In the genomic region with DNA sequence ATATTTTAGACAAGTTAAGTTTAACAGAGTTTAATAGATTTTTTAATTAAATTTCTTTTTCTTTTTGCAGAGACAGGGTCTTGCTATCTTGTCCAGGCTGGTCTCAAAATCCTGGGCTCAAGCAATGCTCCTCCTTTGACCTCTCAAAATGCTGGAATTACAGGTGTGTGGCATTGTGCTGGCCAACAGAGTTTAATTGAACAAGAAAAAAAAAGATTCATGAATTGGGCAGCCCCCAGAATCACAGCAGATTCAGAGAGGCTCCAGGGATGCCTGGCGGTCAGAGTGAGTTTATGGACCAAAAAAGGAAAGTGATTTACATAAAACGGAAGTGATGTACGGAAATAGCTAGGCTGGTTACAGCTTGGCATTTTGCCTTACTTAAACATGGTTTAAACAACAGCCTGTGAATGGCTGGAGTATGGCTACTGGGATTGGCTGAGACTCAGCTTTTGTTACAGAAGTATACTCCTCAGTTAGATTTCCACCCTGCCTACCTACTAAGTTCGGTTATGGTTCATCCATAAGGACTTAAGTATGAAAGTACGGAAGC, we compare ENCODE assay signal across 2 cellular contexts.
TF ChIP-seq lines count a peak whose summit lies in the region.

No MANE protein-coding gene starts in this region.

TF ChIP-seq in HEK293, 187 proteins besides CTCF, POLR2A, EP300 and RAD21:
- TF ChIP-seq ZNF654 (tag by site-specific recombination; IDR thresholded peaks at IDR 0.05; ENCODE audit: low read depth), result no peak
- TF ChIP-seq, protein P1, sequence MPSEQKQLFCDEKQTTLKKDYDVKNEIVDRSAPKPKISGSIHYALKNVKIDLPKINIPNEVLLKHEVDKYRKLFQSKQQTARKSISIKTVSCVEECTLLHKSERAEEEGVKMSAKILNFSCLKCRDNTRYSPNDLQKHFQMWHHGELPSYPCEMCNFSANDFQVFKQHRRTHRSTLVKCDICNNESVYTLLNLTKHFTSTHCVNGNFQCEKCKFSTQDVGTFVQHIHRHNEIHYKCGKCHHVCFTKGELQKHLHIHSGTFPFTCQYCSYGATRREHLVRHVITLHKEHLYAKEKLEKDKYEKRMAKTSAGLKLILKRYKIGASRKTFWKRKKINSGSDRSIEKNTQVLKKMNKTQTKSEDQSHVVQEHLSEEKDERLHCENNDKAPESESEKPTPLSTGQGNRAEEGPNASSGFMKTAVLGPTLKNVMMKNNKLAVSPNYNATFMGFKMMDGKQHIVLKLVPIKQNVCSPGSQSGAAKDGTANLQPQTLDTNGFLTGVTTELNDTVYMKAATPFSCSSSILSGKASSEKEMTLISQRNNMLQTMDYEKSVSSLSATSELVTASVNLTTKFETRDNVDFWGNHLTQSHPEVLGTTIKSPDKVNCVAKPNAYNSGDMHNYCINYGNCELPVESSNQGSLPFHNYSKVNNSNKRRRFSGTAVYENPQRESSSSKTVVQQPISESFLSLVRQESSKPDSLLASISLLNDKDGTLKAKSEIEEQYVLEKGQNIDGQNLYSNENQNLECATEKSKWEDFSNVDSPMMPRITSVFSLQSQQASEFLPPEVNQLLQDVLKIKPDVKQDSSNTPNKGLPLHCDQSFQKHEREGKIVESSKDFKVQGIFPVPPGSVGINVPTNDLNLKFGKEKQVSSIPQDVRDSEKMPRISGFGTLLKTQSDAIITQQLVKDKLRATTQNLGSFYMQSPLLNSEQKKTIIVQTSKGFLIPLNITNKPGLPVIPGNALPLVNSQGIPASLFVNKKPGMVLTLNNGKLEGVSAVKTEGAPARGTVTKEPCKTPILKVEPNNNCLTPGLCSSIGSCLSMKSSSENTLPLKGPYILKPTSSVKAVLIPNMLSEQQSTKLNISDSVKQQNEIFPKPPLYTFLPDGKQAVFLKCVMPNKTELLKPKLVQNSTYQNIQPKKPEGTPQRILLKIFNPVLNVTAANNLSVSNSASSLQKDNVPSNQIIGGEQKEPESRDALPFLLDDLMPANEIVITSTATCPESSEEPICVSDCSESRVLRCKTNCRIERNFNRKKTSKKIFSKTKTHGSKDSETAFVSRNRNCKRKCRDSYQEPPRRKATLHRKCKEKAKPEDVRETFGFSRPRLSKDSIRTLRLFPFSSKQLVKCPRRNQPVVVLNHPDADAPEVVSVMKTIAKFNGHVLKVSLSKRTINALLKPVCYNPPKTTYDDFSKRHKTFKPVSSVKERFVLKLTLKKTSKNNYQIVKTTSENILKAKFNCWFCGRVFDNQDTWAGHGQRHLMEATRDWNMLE (tag by site-specific recombination; conservative IDR thresholded peaks at IDR 0.05; ENCODE audit: low read depth), result no peak
- peak; percentile 79 for TF ChIP-seq ZNF549 (tag by site-specific recombination; IDR thresholded peaks at IDR 0.05)

TF ChIP-seq in GM12878, 131 proteins besides CTCF, POLR2A, EP300 and RAD21:
- no peak for TF ChIP-seq NFYA (IDR thresholded peaks at IDR 0.05; ENCODE audit: borderline replicate concordance, low read depth, low read length)
- TF ChIP-seq EZH2 (IDR thresholded peaks at IDR 0.05; ENCODE audit: borderline replicate concordance, control insufficient read depth, low read depth, low read length), result no peak
- no peak for TF ChIP-seq MEF2A (IDR thresholded peaks at IDR 0.05; ENCODE audit: insufficient read depth, low read depth, low read length)
- TF ChIP-seq POLR2AphosphoS5 (IDR thresholded peaks at IDR 0.05; ENCODE audit: low read length), result no peak
- TF ChIP-seq JUNB (IDR thresholded peaks at IDR 0.05), result no peak
- TF ChIP-seq, protein P2, sequence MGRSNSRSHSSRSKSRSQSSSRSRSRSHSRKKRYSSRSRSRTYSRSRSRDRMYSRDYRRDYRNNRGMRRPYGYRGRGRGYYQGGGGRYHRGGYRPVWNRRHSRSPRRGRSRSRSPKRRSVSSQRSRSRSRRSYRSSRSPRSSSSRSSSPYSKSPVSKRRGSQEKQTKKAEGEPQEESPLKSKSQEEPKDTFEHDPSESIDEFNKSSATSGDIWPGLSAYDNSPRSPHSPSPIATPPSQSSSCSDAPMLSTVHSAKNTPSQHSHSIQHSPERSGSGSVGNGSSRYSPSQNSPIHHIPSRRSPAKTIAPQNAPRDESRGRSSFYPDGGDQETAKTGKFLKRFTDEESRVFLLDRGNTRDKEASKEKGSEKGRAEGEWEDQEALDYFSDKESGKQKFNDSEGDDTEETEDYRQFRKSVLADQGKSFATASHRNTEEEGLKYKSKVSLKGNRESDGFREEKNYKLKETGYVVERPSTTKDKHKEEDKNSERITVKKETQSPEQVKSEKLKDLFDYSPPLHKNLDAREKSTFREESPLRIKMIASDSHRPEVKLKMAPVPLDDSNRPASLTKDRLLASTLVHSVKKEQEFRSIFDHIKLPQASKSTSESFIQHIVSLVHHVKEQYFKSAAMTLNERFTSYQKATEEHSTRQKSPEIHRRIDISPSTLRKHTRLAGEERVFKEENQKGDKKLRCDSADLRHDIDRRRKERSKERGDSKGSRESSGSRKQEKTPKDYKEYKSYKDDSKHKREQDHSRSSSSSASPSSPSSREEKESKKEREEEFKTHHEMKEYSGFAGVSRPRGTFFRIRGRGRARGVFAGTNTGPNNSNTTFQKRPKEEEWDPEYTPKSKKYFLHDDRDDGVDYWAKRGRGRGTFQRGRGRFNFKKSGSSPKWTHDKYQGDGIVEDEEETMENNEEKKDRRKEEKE (IDR thresholded peaks at IDR 0.05), result no peak
